ENCODE assay signal across 15 cellular contexts in the genomic region with DNA sequence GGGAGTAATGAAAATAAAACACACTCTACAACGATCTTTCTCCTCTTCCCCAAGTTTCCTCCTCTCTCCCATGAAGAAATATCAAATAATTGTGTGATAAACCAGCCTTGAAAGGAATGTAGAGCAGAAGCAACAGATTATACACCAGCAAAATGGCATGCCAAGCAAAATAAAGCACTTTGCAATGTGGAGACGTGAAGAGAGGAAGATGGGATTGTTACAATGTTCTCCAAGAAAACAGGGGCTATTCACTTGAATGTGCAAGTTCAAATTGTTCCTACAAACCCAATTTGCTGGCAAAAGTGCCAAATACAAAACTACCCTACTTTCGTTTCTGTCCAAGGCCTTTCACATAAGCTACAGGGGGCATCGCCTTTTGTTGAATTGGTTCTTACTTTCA.
A peak's percentile ranks its signal among the peaks of the same experiment; 100 is the strongest.
DNase-seq lines count a peak whose midpoint lies in the region; ATAC-seq, FAIRE-seq and TF ChIP-seq lines count a peak whose summit lies in the region.
"Had no signal": no experiment of that assay in that cellular context is flagged by ENCODE, and none has a peak within 500 bp of the region (broad histone marks: within the 10 kb centered on the region; RNA-seq: fewer than 3 reads in every experiment).

No MANE protein-coding gene starts in this region.

- CTCF ChIA-PET in HEK293T (lab: Yijun Ruan, JAX) = interaction anchor here (0.8 kb wide), 1 partner anchor 11 kb away, joined by 3 read pairs; no protein-coding TSS in a partner anchor
- CTCF ChIA-PET in GM10248 (lab: Yijun Ruan, JAX) = no interaction called here

- H3K9me3 ChIP-seq in right atrium auricular region (no peaks in the 10 kb centered on the region), prostate gland (no peaks in the 10 kb centered on the region)
- H3K9me3 ChIP-seq: neutrophil, upper lobe of left lung had no signal

- ATAC-seq in Right ventricle myocardium inferior (no peak), HG03095 (IDR thresholded peaks at IDR 0.05; ENCODE audit: unreplicated experiment) (no peak)

- no peak overlapping the region for H3K4me3 ChIP-seq in right atrium auricular region
- H3K4me3 ChIP-seq in prostate gland = no peak overlapping the region
- H3K4me3 ChIP-seq: skin epidermis, upper lobe of left lung had no signal

- 75% methylated on average over 4 of the region's 4 CpGs for WGBS in prostate gland

- peaks cover 0 to 61% of the 10 kb centered on the region in 2 donors for H3K4me1 ChIP-seq in right atrium auricular region
- no peaks in the 10 kb centered on the region for H3K4me1 ChIP-seq in prostate gland (replicated peaks)

- H3K27me3 ChIP-seq in right atrium auricular region = no peaks in the 10 kb centered on the region
- H3K27me3 ChIP-seq in prostate gland (replicated peaks; ENCODE audit: insufficient read depth) = no peaks in the 10 kb centered on the region
- H3K27me3 ChIP-seq: neutrophil, upper lobe of left lung had no signal

- H3K36me3 ChIP-seq in right atrium auricular region = no peaks in the 10 kb centered on the region
- no peaks in the 10 kb centered on the region for H3K36me3 ChIP-seq in prostate gland
- H3K36me3 ChIP-seq: neutrophil, upper lobe of left lung had no signal

- TF ChIP-seq POLR2A in prostate gland (IDR thresholded peaks at IDR 0.05) = no peak

- H3K27ac ChIP-seq in right atrium auricular region = peak overlapping the region; percentile 75 to 82
- peak overlapping the region; percentile 58 to 60 for H3K27ac ChIP-seq in prostate gland
- H3K27ac ChIP-seq: neutrophil had no signal

- intact Hi-C loops in Right ventricle myocardium inferior (cut with DNase I) = loop anchor here (5.0 kb wide), 2 partner anchors 36 to 121 kb away; no protein-coding TSS in a partner anchor
- intact Hi-C loops in prostate gland (cut with DNase I) = loop anchor here (5.0 to 10.0 kb wide), 2 partner anchors 66 to 118 kb away; no protein-coding TSS in a partner anchor

- DNase-seq in right atrium auricular region (ENCODE audit: low spot score) (no peak), Right ventricle myocardium inferior (ENCODE audit: missing footprints) (no peak), fibroblast of gingiva (ENCODE audit: low read depth) (peak; percentile 64), prostate gland (ENCODE audit: low spot score) (no peak), frontal cortex (ENCODE audit: low spot score in 2 of 2) (no peak), HEK293T (ENCODE audit: extremely low spot score) (no peak), GM10248 (ENCODE audit: extremely low spot score) (no peak)
- DNase-seq: hippocampal formation, Kasumi-1, kidney, NCI-H1417 treated with DMSO at 0.1 percent for 48 hours, upper lobe of left lung had no signal

- no peak for TF ChIP-seq CTCF in right atrium auricular region (IDR thresholded peaks at IDR 0.05)
- TF ChIP-seq CTCF in prostate gland (IDR thresholded peaks at IDR 0.05) = no peak
- TF ChIP-seq CTCF in GM10248 (IDR thresholded peaks at IDR 0.05; ENCODE audit: control extremely low read depth, extremely low read depth, low read depth, missing control alignments) = no peak

- FAIRE-seq in frontal cortex (lab: Jason Lieb, UNC) = no peak
- FAIRE-seq: kidney had no signal

- POLR2A ChIA-PET in HEK293T (lab: Yijun Ruan, JAX) (no interaction called here), GM10248 (lab: Yijun Ruan, JAX) (no interaction called here)

TF ChIP-seq in HEK293T, 16 proteins besides CTCF, POLR2A, EP300 and RAD21:
- TF ChIP-seq LEF1 (IDR thresholded peaks at IDR 0.05; ENCODE audit: borderline replicate concordance) = no peak
- no peak for TF ChIP-seq L3MBTL2 (conservative IDR thresholded peaks at IDR 0.05)
- TF ChIP-seq ELF4 (IDR thresholded peaks at IDR 0.05) = no peak
- no peak for TF ChIP-seq FOXA1 (IDR thresholded peaks at IDR 0.05)
- TF ChIP-seq ARNT (IDR thresholded peaks at IDR 0.05) = no peak
- no peak for TF ChIP-seq FOXK2 (IDR thresholded peaks at IDR 0.05)
